Comparison of ENCODE assay signal across 2 cellular contexts in genomic region chr1:10992004-10992403, GRCh38. TPM values are rescaled to one million over a fixed set of nuclear protein-coding genes. Genes with fewer than 3 reads are reported as not detected.
"Had no signal": no experiment of that assay in that cellular context is flagged by ENCODE, and none has a peak within 500 bp of the region (broad histone marks: within the 10 kb centered on the region; RNA-seq: fewer than 3 reads in every experiment).

No MANE protein-coding gene starts in this region.

RNA-seq across cellular contexts. Expression of gene MASP2, which starts 55.0 kb away (rescaled TPM):
- total RNA-seq: GM23248, H4 had no signal
